ENCODE assay signal across 25 cellular contexts in genomic region chr10:49619613-49620012, GRCh38. TPM values are rescaled to one million over a fixed set of nuclear protein-coding genes. Genes with fewer than 3 reads are reported as not detected.
DNase-seq lines count a peak whose midpoint lies in the region; ATAC-seq and TF ChIP-seq lines count a peak whose summit lies in the region.
"Had no signal": no experiment of that assay in that cellular context is flagged by ENCODE, and none has a peak within 500 bp of the region (broad histone marks: within the 10 kb centered on the region; RNA-seq: fewer than 3 reads in every experiment).

No MANE protein-coding gene starts in this region.

- no peak for TF ChIP-seq CTCF in suprapubic skin (IDR thresholded peaks at IDR 0.05)

- H3K27me3 ChIP-seq in suprapubic skin, result peaks cover 76% of the 10 kb centered on the region

- H3K36me3 ChIP-seq in suprapubic skin, result no peaks in the 10 kb centered on the region
- H3K36me3 ChIP-seq: gastrocnemius medialis, prostate gland, transverse colon had no signal

- H3K4me1 ChIP-seq in suprapubic skin, result no peaks in the 10 kb centered on the region
- H3K4me1 ChIP-seq: gastrocnemius medialis, prostate gland, transverse colon had no signal

- H3K27ac ChIP-seq in suprapubic skin, result no peak overlapping the region
- H3K27ac ChIP-seq: gastrocnemius medialis, prostate gland, skin epidermis, transverse colon had no signal

- DNase-seq in NCI-H1694 treated with DMSO at 0.1 percent for 48 hours (lab: John Stamatoyannopoulos, UW) (peak; percentile 21), NCI-H1694 (lab: John Stamatoyannopoulos, UW) (no peak), NAMALWA (ENCODE audit: low spot score) (peak; percentile 7), iPS-NIHi11 (ENCODE audit: low spot score) (peak; percentile 43), suprapubic skin (ENCODE audit: low spot score in 2 of 2) (peak; percentile 31 to 40), MV-4-11 (lab: John Stamatoyannopoulos, UW) (no peak)
- DNase-seq: 8988T; activated CD4-positive, alpha-beta memory T cell treated with anti-CD3 and anti-CD28 coated beads, Interleukin-2, amount 10 ng/mL, durations not matched to agents 7 days and 5 days; activated naive CD4-positive, alpha-beta T cell; anterior cingulate cortex; gastrocnemius medialis; mesenchymal stem cell; NCI-H1092 treated with DMSO at 0.1 percent for 48 hours; NCI-H2081 treated with DMSO at 0.1 percent for 48 hours; stimulated activated CD4-positive, alpha-beta T cell treated with anti-CD3 and anti-CD28 coated beads, Interleukin-2, amount 100 ng/mL, for 48 hours; transverse colon had no signal

- TF ChIP-seq EP300 in suprapubic skin (IDR thresholded peaks at IDR 0.05), result no peak

- ATAC-seq in HG02678 (IDR thresholded peaks at IDR 0.05; ENCODE audit: unreplicated experiment) (no peak), GM19455 (IDR thresholded peaks at IDR 0.05; ENCODE audit: unreplicated experiment) (no peak)
- ATAC-seq: esophagus mucosa; gastrocnemius medialis; naive thymus-derived CD8-positive, alpha-beta T cell; SK-N-SH treated with all-trans-retinoic acid at 6 μM for 48 hours had no signal

- WGBS in suprapubic skin, result 70% methylated on average over 10 of the region's 10 CpGs

- no peaks in the 10 kb centered on the region for H3K9me3 ChIP-seq in suprapubic skin
- H3K9me3 ChIP-seq: gastrocnemius medialis, prostate gland, transverse colon had no signal

- H3K4me3 ChIP-seq in suprapubic skin, result no peak overlapping the region
- H3K4me3 ChIP-seq: gastrocnemius medialis, prostate gland, skin epidermis, transverse colon had no signal

- no peak for TF ChIP-seq POLR2A in suprapubic skin (IDR thresholded peaks at IDR 0.05)

RNA-seq across cellular contexts. Expression of gene CHAT, which starts 5.8 kb away (rescaled TPM):
- total RNA-seq in suprapubic skin, result not detected
- total RNA-seq: activated CD4-positive, alpha-beta memory T cell treated with anti-CD3 and anti-CD28 coated beads, Interleukin-2, amount 10 ng/mL, durations not matched to agents 7 days and 5 days; esophagus mucosa; gastrocnemius medialis; LHCN-M2; naive thymus-derived CD8-positive, alpha-beta T cell; NCI-H460 had no signal

RNA-seq across cellular contexts. Expression of gene SLC18A3, which starts 9.5 kb away (rescaled TPM):
- total RNA-seq in suprapubic skin, result not detected
- total RNA-seq: activated CD4-positive, alpha-beta memory T cell treated with anti-CD3 and anti-CD28 coated beads, Interleukin-2, amount 10 ng/mL, durations not matched to agents 7 days and 5 days; esophagus mucosa; gastrocnemius medialis; LHCN-M2; naive thymus-derived CD8-positive, alpha-beta T cell; NCI-H460; prostate gland had no signal

RNA-seq across cellular contexts. Expression of gene C10orf53, which starts 59.8 kb away (rescaled TPM):
- total RNA-seq in suprapubic skin, result not detected
- total RNA-seq: activated CD4-positive, alpha-beta memory T cell treated with anti-CD3 and anti-CD28 coated beads, Interleukin-2, amount 10 ng/mL, durations not matched to agents 7 days and 5 days; esophagus mucosa; gastrocnemius medialis; LHCN-M2; naive thymus-derived CD8-positive, alpha-beta T cell; NCI-H460; transverse colon had no signal

Comparison
In these comparisons a context has a peak if more than half of its experiments do, and no peak if none do; other contexts are left out.
1. DNase-seq: peak in NCI-H1694 treated with DMSO at 0.1 percent for 48 hours (single experiment), NAMALWA (single experiment), iPS-NIHi11 (single experiment) and suprapubic skin (2 of 2); none in NCI-H1694 (single experiment) and MV-4-11 (single experiment).